26 cellular contexts compared by ENCODE assay signal in the genomic region with DNA sequence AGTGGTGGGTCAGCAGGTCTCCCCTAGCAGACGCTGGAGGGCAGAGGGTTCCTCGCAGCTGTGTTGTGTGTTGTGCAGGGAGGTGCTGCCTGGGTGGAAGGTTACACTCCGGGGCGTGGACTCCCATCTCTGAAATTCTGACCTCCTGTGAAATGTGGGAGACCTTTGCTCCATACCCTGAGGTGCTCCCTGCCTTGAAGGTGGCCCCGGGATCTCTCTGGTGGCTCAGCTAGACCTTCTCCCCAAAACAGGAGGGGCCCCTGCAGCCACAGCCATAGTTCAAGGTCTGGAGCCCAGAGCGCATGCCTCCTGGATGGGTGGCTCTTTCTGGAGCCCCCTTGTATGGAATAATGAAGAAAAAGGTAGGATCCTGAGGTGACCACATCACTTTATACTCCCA.
A peak's percentile ranks its signal among the peaks of the same experiment; 100 is the strongest.
DNase-seq lines count a peak whose midpoint lies in the region; ATAC-seq, FAIRE-seq and TF ChIP-seq lines count a peak whose summit lies in the region.
"Had no signal": no experiment of that assay in that cellular context is flagged by ENCODE, and none has a peak within 500 bp of the region (broad histone marks: within the 10 kb centered on the region; RNA-seq: fewer than 3 reads in every experiment).

No MANE protein-coding gene starts in this region.

- intact Hi-C loops in cardiac septum (cut with DNase I) (no loop called here), left ventricle myocardium superior (cut with micrococcal nuclease) (no loop called here), spleen (cut with DNase I; ENCODE audit: low total_unique reads) (no loop called here), upper lobe of right lung (cut with DNase I) (no loop called here)

- H3K36me3 ChIP-seq in spleen (no peaks in the 10 kb centered on the region), upper lobe of right lung (no peaks in the 10 kb centered on the region), small intestine (ENCODE audit: control insufficient read depth in 2 of 2, insufficient read depth in 2 of 2, low read length in 2 of 2) (no peaks in the 10 kb centered on the region)
- H3K36me3 ChIP-seq: BE2C; BLaER1 treated with 17β-estradiol and CSF1 and Interleukin-3, amounts not matched to agents 10 nM and 100 nM had no signal

- H3K9me3 ChIP-seq in spleen (no peaks in the 10 kb centered on the region), upper lobe of right lung (no peaks in the 10 kb centered on the region), small intestine (ENCODE audit: control insufficient read depth, low read depth) (no peaks in the 10 kb centered on the region)
- H3K9me3 ChIP-seq: A549; BE2C; BLaER1 treated with 17β-estradiol and CSF1 and Interleukin-3, amounts not matched to agents 10 nM and 100 nM had no signal

- DNase-seq in cardiac septum (ENCODE audit: low spot score) (peak; percentile 46), left ventricle myocardium superior (no peak), mesenteric fat pad (ENCODE audit: low spot score) (peak; percentile 24), spleen (peak; percentile 38), upper lobe of right lung (peak; percentile 30), DMS 273 (lab: John Stamatoyannopoulos, UW; ENCODE audit: unreplicated experiment) (no peak), small intestine (no peak)
- DNase-seq in stimulated activated CD8-positive, alpha-beta memory T cell treated with anti-CD3 and anti-CD28 coated beads, Interleukin-4, amount 100 ng/mL, for 48 hours, result no peak
- DNase-seq: 8988T; ACHN; AML-193; BE2C; CD4-positive, alpha-beta T cell; CD8-positive, alpha-beta memory T cell; DMS53; DMS79 treated with DMSO at 0.1 percent for 48 hours; GF-D8; GM23248; H7; HCEC 1CT had no signal

- no peak for FAIRE-seq in small intestine (lab: Jason Lieb, UNC)
- FAIRE-seq: A549, D721Med, GM12891, GM18507, H1 had no signal

- H3K27ac ChIP-seq in spleen, result no peak overlapping the region
- no peak overlapping the region for H3K27ac ChIP-seq in upper lobe of right lung
- H3K27ac ChIP-seq in small intestine (ENCODE audit: low read depth in 1 of 2, low read length in 1 of 2), result no peak overlapping the region
- H3K27ac ChIP-seq: A549; BLaER1 treated with 17β-estradiol and CSF1 and Interleukin-3, amounts not matched to agents 10 nM and 100 nM; GM23248 had no signal

- peaks cover 0 to 43% (median 0%) of the 10 kb centered on the region in 7 donors for H3K27me3 ChIP-seq in spleen (replicated peaks in 1 of 7)
- H3K27me3 ChIP-seq in upper lobe of right lung, result peaks cover 6% of the 10 kb centered on the region
- no peaks in the 10 kb centered on the region for H3K27me3 ChIP-seq in small intestine (ENCODE audit: control insufficient read depth in 2 of 2, insufficient read depth in 2 of 2, low read length in 2 of 2)

- TF ChIP-seq CTCF in spleen (IDR thresholded peaks at IDR 0.05 in 8 of 11, conservative IDR thresholded peaks at IDR 0.05 in 3 of 11) (no peak), upper lobe of right lung (IDR thresholded peaks at IDR 0.05) (no peak)

- H3K4me3 ChIP-seq in spleen (no peak overlapping the region), upper lobe of right lung (no peak overlapping the region), small intestine (ENCODE audit: low read depth in 1 of 2, low read length in 2 of 2) (no peak overlapping the region)
- H3K4me3 ChIP-seq: A549; BLaER1 treated with 17β-estradiol and CSF1 and Interleukin-3, amounts not matched to agents 10 nM and 100 nM; GM23248 had no signal

- no peak for ATAC-seq in left ventricle myocardium superior
- ATAC-seq in upper lobe of right lung, result no peak
- ATAC-seq: A549 had no signal

- no peak for TF ChIP-seq POLR2A in spleen (IDR thresholded peaks at IDR 0.05)

- WGBS in spleen, 5 donors, result 69 to 86% (median 84%) methylated on average over 6 of the region's 6 CpGs
- 26 to 64% (median 45%) methylated on average over 6 of the region's 6 CpGs for WGBS in small intestine, 3 donors

- H3K4me1 ChIP-seq in spleen (no peaks in the 10 kb centered on the region), upper lobe of right lung (no peaks in the 10 kb centered on the region), small intestine (ENCODE audit: control insufficient read depth in 2 of 2, insufficient read depth in 1 of 2, low read depth in 1 of 2, low read length in 1 of 2) (no peaks in the 10 kb centered on the region)
- H3K4me1 ChIP-seq: A549, BE2C had no signal

Comparison
In these comparisons a context has a peak if more than half of its experiments do, and no peak if none do; other contexts are left out.
1. DNase-seq: peak in cardiac septum (single experiment), mesenteric fat pad (single experiment), spleen (single experiment) and upper lobe of right lung (single experiment); none in left ventricle myocardium superior (single experiment), DMS 273 (single experiment), stimulated activated CD8-positive, alpha-beta memory T cell treated with anti-CD3 and anti-CD28 coated beads, Interleukin-4, amount 100 ng/mL, for 48 hours (single experiment) and small intestine (single experiment).